1 cellular context compared by ENCODE assay signal in the genomic region with DNA sequence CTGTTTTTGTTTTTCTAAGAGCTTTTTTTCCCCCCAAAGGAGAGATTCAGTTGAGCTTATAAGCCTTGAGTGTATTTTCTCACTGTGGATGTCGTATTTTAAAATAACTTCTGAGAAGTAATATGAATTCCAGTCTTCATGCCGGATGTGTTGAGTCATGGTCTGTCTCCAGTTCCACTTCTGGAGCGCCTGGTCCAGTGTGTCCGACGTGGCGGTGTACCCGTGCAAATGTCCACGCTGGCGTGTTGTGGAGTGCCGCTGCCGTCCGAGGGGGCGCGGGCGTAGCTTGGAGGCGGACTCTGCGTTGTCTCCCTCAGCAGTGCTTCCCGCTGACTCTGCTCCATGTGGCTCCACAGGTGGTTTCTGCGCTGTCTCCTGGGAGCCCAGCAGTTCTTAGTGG.
A peak's percentile ranks its signal among the peaks of the same experiment; 100 is the strongest.
TF ChIP-seq lines count a peak whose summit lies in the region.

No MANE protein-coding gene starts in this region.

TF ChIP-seq in HEK293, 187 proteins besides CTCF, POLR2A, EP300 and RAD21 (continued from another document):
- TF ChIP-seq, protein P1, sequence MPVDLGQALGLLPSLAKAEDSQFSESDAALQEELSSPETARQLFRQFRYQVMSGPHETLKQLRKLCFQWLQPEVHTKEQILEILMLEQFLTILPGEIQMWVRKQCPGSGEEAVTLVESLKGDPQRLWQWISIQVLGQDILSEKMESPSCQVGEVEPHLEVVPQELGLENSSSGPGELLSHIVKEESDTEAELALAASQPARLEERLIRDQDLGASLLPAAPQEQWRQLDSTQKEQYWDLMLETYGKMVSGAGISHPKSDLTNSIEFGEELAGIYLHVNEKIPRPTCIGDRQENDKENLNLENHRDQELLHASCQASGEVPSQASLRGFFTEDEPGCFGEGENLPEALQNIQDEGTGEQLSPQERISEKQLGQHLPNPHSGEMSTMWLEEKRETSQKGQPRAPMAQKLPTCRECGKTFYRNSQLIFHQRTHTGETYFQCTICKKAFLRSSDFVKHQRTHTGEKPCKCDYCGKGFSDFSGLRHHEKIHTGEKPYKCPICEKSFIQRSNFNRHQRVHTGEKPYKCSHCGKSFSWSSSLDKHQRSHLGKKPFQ (tag by site-specific recombination; IDR thresholded peaks at IDR 0.05) = no peak
- no peak for TF ChIP-seq ZNF202 (tag by site-specific recombination; IDR thresholded peaks at IDR 0.05; ENCODE audit: borderline replicate concordance)
- no peak for TF ChIP-seq ZNF837 (tag by site-specific recombination; IDR thresholded peaks at IDR 0.05)
- TF ChIP-seq, protein P2, sequence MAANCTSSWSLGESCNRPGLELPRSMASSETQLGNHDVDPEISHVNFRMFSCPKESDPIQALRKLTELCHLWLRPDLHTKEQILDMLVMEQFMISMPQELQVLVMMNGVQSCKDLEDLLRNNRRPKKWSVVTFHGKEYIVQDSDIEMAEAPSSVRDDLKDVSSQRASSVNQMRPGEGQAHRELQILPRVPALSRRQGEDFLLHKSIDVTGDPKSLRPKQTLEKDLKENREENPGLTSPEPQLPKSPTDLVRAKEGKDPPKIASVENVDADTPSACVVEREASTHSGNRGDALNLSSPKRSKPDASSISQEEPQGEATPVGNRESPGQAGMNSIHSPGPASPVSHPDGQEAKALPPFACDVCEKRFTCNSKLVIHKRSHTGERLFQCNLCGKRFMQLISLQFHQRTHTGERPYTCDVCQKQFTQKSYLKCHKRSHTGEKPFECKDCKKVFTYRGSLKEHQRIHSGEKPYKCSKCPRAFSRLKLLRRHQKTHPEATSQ (tag by site-specific recombination; IDR thresholded peaks at IDR 0.05) = no peak
- TF ChIP-seq, protein P3, sequence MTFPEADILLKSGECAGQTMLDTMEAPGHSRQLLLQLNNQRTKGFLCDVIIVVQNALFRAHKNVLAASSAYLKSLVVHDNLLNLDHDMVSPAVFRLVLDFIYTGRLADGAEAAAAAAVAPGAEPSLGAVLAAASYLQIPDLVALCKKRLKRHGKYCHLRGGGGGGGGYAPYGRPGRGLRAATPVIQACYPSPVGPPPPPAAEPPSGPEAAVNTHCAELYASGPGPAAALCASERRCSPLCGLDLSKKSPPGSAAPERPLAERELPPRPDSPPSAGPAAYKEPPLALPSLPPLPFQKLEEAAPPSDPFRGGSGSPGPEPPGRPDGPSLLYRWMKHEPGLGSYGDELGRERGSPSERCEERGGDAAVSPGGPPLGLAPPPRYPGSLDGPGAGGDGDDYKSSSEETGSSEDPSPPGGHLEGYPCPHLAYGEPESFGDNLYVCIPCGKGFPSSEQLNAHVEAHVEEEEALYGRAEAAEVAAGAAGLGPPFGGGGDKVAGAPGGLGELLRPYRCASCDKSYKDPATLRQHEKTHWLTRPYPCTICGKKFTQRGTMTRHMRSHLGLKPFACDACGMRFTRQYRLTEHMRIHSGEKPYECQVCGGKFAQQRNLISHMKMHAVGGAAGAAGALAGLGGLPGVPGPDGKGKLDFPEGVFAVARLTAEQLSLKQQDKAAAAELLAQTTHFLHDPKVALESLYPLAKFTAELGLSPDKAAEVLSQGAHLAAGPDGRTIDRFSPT (tag by site-specific recombination; IDR thresholded peaks at IDR 0.05) = no peak
- TF ChIP-seq ZNF121 (tag by site-specific recombination; IDR thresholded peaks at IDR 0.05) = no peak
- no peak for TF ChIP-seq ZNF658 (tag by site-specific recombination; IDR thresholded peaks at IDR 0.05)
- TF ChIP-seq ZNF16 (tag by site-specific recombination; IDR thresholded peaks at IDR 0.05; ENCODE audit: low read depth) = no peak
- TF ChIP-seq SCRT1 (tag by site-specific recombination; IDR thresholded peaks at IDR 0.05; ENCODE audit: borderline replicate concordance) = peak; percentile 81
- peak; percentile 73 for TF ChIP-seq SCRT2 (tag by site-specific recombination; IDR thresholded peaks at IDR 0.05)
- TF ChIP-seq ZNF549 (tag by site-specific recombination; IDR thresholded peaks at IDR 0.05) = no peak
- no peak for TF ChIP-seq ZNF48 (tag by site-specific recombination; IDR thresholded peaks at IDR 0.05)
